ENCODE assay signal across 1 cellular context in genomic region chr3:138347084-138347483, GRCh38.
TF ChIP-seq lines count a peak whose summit lies in the region.

No MANE protein-coding gene starts in this region.

TF ChIP-seq in HepG2, 621 proteins besides CTCF, POLR2A, EP300 and RAD21:
- no peak for TF ChIP-seq PRDM4 (CRISPR knock-in tag; IDR thresholded peaks at IDR 0.05; ENCODE audit: borderline replicate concordance)
- TF ChIP-seq ARID4A (CRISPR knock-in tag; IDR thresholded peaks at IDR 0.05; ENCODE audit: borderline replicate concordance) = no peak
- no peak for TF ChIP-seq ZNF639 (CRISPR knock-in tag; conservative IDR thresholded peaks at IDR 0.05)
- no peak for TF ChIP-seq SRY (CRISPR knock-in tag; IDR thresholded peaks at IDR 0.05)
